Comparison of ENCODE assay signal across 1 cellular context in the genomic region with DNA sequence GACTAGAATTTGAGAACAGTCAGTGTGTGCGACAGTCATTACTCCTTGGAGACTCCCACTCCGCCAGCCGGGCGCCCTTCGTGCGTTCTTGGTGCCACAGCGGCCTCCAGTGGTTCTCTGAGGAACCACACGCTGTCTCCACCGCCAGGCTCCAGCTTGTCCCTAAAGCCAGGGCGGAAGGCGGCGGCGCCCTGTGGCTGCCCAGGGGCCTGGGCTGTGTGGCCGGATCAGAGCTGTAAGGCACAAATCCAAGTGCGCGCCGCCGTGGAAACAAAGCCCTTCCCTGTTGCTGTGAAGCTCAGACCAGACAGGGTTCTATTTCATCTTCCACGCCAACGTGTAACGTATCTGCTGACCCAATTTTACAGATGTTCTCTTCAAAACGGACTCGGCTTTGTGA.
TF ChIP-seq lines count a peak whose summit lies in the region.

No MANE protein-coding gene starts in this region.

TF ChIP-seq in endothelial cell of umbilical vein, 7 proteins besides CTCF, POLR2A, EP300 and RAD21 (continued from another document):
- TF ChIP-seq JUN (IDR thresholded peaks at IDR 0.05; ENCODE audit: borderline replicate concordance, insufficient read depth, insufficient read length, low read depth) = no peak
- no peak for TF ChIP-seq FOS (IDR thresholded peaks at IDR 0.05; ENCODE audit: borderline replicate concordance, insufficient read depth, low read length)
- TF ChIP-seq EZH2 (IDR thresholded peaks at IDR 0.05; ENCODE audit: borderline replicate concordance, low read depth, low read length, severe bottlenecking) = no peak
- no peak for TF ChIP-seq POLR2AphosphoS5 (IDR thresholded peaks at IDR 0.05; ENCODE audit: insufficient read depth, low read depth, low read length)
- no peak for TF ChIP-seq MYC (IDR thresholded peaks at IDR 0.05; ENCODE audit: low read depth, low read length)
